Comparison of ENCODE assay signal across 8 cellular contexts in the genomic region with DNA sequence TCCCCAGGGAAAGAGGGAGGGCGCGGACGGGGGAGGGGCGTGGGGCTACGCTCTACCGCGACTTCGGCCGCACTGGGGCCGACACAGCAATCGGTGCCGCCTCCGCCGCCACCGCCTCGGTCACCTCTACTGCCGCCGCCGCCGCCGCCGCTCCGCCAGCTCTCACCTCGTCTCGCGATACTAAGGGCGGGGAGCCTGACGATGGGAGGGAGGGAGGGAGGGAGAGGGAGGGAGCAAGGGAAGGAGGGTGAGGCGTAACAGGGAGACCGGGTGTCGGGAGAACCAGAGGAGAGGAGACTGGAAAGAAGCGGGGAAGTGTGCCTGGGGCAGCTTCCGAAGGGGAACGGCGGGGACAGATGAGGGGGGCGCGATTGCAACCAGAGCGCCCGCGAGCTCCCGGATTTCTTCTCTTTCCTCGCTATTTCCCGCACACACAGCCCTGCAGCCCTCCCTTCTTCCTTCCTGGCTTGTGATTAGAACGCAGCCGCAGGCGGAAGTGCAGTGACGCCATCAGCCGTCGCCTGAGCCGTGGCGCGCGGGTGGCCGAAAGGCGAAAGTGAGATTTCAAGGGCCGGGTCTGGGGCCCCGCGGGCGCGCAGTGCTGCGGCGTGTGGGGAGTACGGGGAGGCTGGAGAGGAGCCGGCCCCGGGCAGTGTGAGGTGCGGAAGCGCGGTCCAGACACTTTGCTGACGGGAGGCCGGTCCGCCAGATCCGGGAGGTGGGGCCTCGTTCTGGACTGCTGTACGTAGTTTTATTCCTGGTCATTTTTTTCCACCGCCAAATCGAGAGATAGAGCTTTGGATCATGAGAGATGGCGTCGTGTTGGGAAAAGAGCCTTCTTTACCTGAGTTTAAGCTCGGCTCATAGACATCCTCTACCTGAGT. TPM values are rescaled to one million over a fixed set of nuclear protein-coding genes. Genes with fewer than 3 reads are reported as not detected.
DNase-seq lines count a peak whose midpoint lies in the region; ATAC-seq, FAIRE-seq and TF ChIP-seq lines count a peak whose summit lies in the region.

A gene with protein sequence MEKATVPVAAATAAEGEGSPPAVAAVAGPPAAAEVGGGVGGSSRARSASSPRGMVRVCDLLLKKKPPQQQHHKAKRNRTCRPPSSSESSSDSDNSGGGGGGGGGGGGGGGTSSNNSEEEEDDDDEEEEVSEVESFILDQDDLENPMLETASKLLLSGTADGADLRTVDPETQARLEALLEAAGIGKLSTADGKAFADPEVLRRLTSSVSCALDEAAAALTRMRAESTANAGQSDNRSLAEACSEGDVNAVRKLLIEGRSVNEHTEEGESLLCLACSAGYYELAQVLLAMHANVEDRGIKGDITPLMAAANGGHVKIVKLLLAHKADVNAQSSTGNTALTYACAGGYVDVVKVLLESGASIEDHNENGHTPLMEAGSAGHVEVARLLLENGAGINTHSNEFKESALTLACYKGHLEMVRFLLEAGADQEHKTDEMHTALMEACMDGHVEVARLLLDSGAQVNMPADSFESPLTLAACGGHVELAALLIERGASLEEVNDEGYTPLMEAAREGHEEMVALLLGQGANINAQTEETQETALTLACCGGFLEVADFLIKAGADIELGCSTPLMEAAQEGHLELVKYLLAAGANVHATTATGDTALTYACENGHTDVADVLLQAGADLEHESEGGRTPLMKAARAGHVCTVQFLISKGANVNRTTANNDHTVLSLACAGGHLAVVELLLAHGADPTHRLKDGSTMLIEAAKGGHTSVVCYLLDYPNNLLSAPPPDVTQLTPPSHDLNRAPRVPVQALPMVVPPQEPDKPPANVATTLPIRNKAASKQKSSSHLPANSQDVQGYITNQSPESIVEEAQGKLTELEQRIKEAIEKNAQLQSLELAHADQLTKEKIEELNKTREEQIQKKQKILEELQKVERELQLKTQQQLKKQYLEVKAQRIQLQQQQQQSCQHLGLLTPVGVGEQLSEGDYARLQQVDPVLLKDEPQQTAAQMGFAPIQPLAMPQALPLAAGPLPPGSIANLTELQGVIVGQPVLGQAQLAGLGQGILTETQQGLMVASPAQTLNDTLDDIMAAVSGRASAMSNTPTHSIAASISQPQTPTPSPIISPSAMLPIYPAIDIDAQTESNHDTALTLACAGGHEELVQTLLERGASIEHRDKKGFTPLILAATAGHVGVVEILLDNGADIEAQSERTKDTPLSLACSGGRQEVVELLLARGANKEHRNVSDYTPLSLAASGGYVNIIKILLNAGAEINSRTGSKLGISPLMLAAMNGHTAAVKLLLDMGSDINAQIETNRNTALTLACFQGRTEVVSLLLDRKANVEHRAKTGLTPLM (N-terminal part only) (minus strand): TSS at position 131 of the 884 bp plus-strand sequence. CDS start 130 bp downstream, at position 1.

- H3K4me1 ChIP-seq in psoas muscle: peaks cover 45% of the 10 kb centered on the region

- peaks cover 39% of the 10 kb centered on the region for H3K4me1 Mint-ChIP-seq in T-helper 1 cell treated with Interleukin-12 subunit alpha and Interleukin-12 subunit beta and Interleukin-4 antibody, amounts not matched to agents 30 μg/mL and 1 μg/mL, for 36 hours (ENCODE audit: low read depth)

- H3K36me3 ChIP-seq in psoas muscle (ENCODE audit: insufficient read depth in 1 of 2, low read depth in 1 of 2): peaks cover 0 to 4% of the 10 kb centered on the region in 2 donors

- no peaks in the 10 kb centered on the region for H3K9me3 ChIP-seq in psoas muscle

- no peaks in the 10 kb centered on the region for H3K27me3 Mint-ChIP-seq in T-helper 1 cell treated with Interleukin-12 subunit alpha and Interleukin-12 subunit beta and Interleukin-4 antibody, amounts not matched to agents 30 μg/mL and 1 μg/mL, for 36 hours (ENCODE audit: low read depth)

- DNase-seq in GM13977 (ENCODE audit: low spot score) (peak; percentile 89), NCI-H1694 (lab: John Stamatoyannopoulos, UW) (peak; percentile 73), amygdala (lab: John Stamatoyannopoulos, UW) (peak; percentile 60 to 98 (median 88)), left ventricle myocardium superior (peak; percentile 94), psoas muscle (peak; percentile 94 to 96), urothelium cell line (ENCODE audit: low spot score) (peak; percentile 91)

- H3K4me3 ChIP-seq in psoas muscle: peak within 1 kb of the TSS; percentile 72

- peaks cover 17% of the 10 kb centered on the region for H3K36me3 Mint-ChIP-seq in T-helper 1 cell treated with Interleukin-12 subunit alpha and Interleukin-12 subunit beta and Interleukin-4 antibody, amounts not matched to agents 30 μg/mL and 1 μg/mL, for 36 hours (ENCODE audit: low read depth)

- peak within 1 kb of the TSS; percentile 99 for H3K4me3 Mint-ChIP-seq in T-helper 1 cell treated with Interleukin-12 subunit alpha and Interleukin-12 subunit beta and Interleukin-4 antibody, amounts not matched to agents 30 μg/mL and 1 μg/mL, for 36 hours

- H3K27ac Mint-ChIP-seq in T-helper 1 cell treated with Interleukin-12 subunit alpha and Interleukin-12 subunit beta and Interleukin-4 antibody, amounts not matched to agents 30 μg/mL and 1 μg/mL, for 36 hours: peak within 1 kb of the TSS; percentile 99

- ATAC-seq in HG02884 (IDR thresholded peaks at IDR 0.05; ENCODE audit: unreplicated experiment) (peak; percentile 64), left ventricle myocardium superior (peak; percentile 91), psoas muscle (peak; percentile 89 to 91 (median 90))

- in situ Hi-C loops in GM13977 (cut with MboI; ENCODE audit: low pct_unique_long_range_greater_than_20kb, low sequenced_read_pairs, unreplicated experiment): loop anchor here (25.0 kb wide), 1 partner anchor 197 kb away; the partner anchor contains the start of gene COX18

- intact Hi-C loops in left ventricle myocardium superior (cut with micrococcal nuclease) (loop anchor here (5.0 to 10.0 kb wide), 2 partner anchors 134 to 192 kb away; partner anchors contain the start of gene COX18), psoas muscle (cut with DNase I) (loop anchor here (1.0 to 10.0 kb wide), 7 partner anchors 37 to 898 kb away; partner anchors contain the start of gene COX18 (in 2 of the 2))

- TF ChIP-seq CTCF in GM13977 (IDR thresholded peaks at IDR 0.05; ENCODE audit: extremely low read depth, insufficient read depth, missing control alignments) (no peak), psoas muscle (IDR thresholded peaks at IDR 0.05) (no peak)

- peak; percentile 72 for FAIRE-seq in urothelium cell line (lab: Jason Lieb, UNC)

- H3K9me3 Mint-ChIP-seq in T-helper 1 cell treated with Interleukin-12 subunit alpha and Interleukin-12 subunit beta and Interleukin-4 antibody, amounts not matched to agents 30 μg/mL and 1 μg/mL, for 36 hours: no peaks in the 10 kb centered on the region

- H3K27ac ChIP-seq in psoas muscle: peak within 1 kb of the TSS; percentile 94

- WGBS in psoas muscle, 3 donors: 0% methylated on average over 63 to 79 of the region's 79 CpGs

- H3K27me3 ChIP-seq in psoas muscle (ENCODE audit: insufficient read depth in 3 of 3, low read length in 2 of 3): no peaks in the 10 kb centered on the region

RNA-seq across cellular contexts. Expression of the gene that starts here (rescaled TPM):
- total RNA-seq in left ventricle myocardium superior (53.3 TPM), psoas muscle (10 to 100 TPM; 46.6 to 66.2 (median 57.4) TPM)
- polyA plus RNA-seq in psoas muscle: 10 to 100 TPM in 2 of 3 donors, 1 to 10 TPM in 1; 8.0 to 19.0 (median 17.9) TPM

Comparison
In these comparisons a context has a peak if more than half of its experiments do, and no peak if none do; other contexts are left out.
1. Peak in every context shown above with its lines: DNase-seq, ATAC-seq, H3K4me3 ChIP-seq and H3K27ac ChIP-seq.